ENCODE assay signal across 13 cellular contexts in genomic region chr12:6742080-6742479, GRCh38. TPM values are rescaled to one million over a fixed set of nuclear protein-coding genes. Genes with fewer than 3 reads are reported as not detected.
"Had no signal": no experiment of that assay in that cellular context is flagged by ENCODE, and none has a peak within 500 bp of the region (broad histone marks: within the 10 kb centered on the region; RNA-seq: fewer than 3 reads in every experiment).

No MANE protein-coding gene starts in this region.

RNA-seq across cellular contexts. Expression of gene PTMS, which starts 24.1 kb away (rescaled TPM):
- polyA plus RNA-seq: naive thymus-derived CD4-positive, alpha-beta T cell had no signal

RNA-seq across cellular contexts. Expression of gene LAG3, which starts 30.2 kb away (rescaled TPM):
- total RNA-seq: kidney epithelial cell, left ventricle myocardium inferior, myocyte, occipital lobe, renal cortical epithelial cell, skeletal muscle tissue, temporal lobe had no signal

RNA-seq across cellular contexts. Expression of gene PIANP, which starts 41.5 kb away (rescaled TPM):
- total RNA-seq: lower leg skin, myocyte, pulmonary artery endothelial cell, right atrium auricular region, right lobe of liver, smooth muscle cell had no signal
